1 cellular context compared by ENCODE assay signal in the genomic region with DNA sequence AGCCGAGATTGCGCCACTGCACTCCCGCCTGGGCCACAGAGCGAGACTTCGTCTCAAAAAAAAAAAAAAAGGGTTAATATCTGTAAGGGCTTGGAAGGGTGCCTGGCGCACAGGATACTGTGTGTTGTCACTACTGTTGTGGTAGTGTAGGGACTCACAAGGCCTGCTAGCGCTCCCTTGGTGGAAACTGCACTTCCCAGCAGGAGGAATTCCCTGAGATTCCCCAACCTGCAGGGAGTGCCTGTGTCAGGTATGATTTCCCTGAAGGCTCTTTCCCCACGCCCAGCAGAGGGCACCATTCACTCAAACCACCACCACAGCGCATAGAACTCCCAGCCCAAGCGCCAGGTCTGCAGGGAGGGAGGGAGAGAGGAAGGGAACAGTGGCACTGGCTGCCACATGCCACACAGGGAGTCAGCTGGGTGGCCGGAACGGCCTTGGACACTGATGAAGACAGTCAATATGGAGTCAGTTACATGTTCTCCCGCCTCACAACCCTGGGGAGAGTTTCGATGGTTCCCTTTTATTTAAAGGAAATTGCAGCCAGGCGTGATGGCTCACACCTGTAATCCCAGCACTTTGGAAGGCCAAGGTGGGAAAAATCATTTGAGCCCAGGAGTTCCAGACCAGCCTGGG.
A peak's percentile ranks its signal among the peaks of the same experiment; 100 is the strongest.
TF ChIP-seq lines count a peak whose summit lies in the region.

No MANE protein-coding gene starts in this region.

TF ChIP-seq in HCT116, 20 proteins besides CTCF, POLR2A, EP300 and RAD21 (continued from another document):
- no peak for TF ChIP-seq SRF (IDR thresholded peaks at IDR 0.05; ENCODE audit: low read depth)
- no peak for TF ChIP-seq FOSL1 (IDR thresholded peaks at IDR 0.05; ENCODE audit: low read depth)
- peak; percentile 38; the same call in 1 of the 2 replicates for TF ChIP-seq POLR2AphosphoS5 (IDR thresholded peaks at IDR 0.05; ENCODE audit: low read depth, low read length)
- no peak for TF ChIP-seq CEBPB (IDR thresholded peaks at IDR 0.05; ENCODE audit: low read depth)
- no peak for TF ChIP-seq ZNF274 (IDR thresholded peaks at IDR 0.05; ENCODE audit: low read depth, low read length)
- no peak for TF ChIP-seq EZH2phosphoT487 (IDR thresholded peaks at IDR 0.05; ENCODE audit: borderline replicate concordance)
- no peak for TF ChIP-seq TCF7L2 (IDR thresholded peaks at IDR 0.05; ENCODE audit: borderline replicate concordance, extremely low read depth, insufficient read depth, insufficient read length)
- TF ChIP-seq ELF1 (IDR thresholded peaks at IDR 0.05; ENCODE audit: borderline replicate concordance, low read depth): no peak
- peak; percentile 72 for TF ChIP-seq CBX3 (IDR thresholded peaks at IDR 0.05; ENCODE audit: low read depth)
- peak; percentile 59 for TF ChIP-seq YY1 (IDR thresholded peaks at IDR 0.05; ENCODE audit: extremely low read depth, insufficient replicate concordance, low read depth, low read length)
- TF ChIP-seq, protein P1, sequence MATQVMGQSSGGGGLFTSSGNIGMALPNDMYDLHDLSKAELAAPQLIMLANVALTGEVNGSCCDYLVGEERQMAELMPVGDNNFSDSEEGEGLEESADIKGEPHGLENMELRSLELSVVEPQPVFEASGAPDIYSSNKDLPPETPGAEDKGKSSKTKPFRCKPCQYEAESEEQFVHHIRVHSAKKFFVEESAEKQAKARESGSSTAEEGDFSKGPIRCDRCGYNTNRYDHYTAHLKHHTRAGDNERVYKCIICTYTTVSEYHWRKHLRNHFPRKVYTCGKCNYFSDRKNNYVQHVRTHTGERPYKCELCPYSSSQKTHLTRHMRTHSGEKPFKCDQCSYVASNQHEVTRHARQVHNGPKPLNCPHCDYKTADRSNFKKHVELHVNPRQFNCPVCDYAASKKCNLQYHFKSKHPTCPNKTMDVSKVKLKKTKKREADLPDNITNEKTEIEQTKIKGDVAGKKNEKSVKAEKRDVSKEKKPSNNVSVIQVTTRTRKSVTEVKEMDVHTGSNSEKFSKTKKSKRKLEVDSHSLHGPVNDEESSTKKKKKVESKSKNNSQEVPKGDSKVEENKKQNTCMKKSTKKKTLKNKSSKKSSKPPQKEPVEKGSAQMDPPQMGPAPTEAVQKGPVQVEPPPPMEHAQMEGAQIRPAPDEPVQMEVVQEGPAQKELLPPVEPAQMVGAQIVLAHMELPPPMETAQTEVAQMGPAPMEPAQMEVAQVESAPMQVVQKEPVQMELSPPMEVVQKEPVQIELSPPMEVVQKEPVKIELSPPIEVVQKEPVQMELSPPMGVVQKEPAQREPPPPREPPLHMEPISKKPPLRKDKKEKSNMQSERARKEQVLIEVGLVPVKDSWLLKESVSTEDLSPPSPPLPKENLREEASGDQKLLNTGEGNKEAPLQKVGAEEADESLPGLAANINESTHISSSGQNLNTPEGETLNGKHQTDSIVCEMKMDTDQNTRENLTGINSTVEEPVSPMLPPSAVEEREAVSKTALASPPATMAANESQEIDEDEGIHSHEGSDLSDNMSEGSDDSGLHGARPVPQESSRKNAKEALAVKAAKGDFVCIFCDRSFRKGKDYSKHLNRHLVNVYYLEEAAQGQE (IDR thresholded peaks at IDR 0.05; ENCODE audit: low read depth): no peak
- TF ChIP-seq SP1 (IDR thresholded peaks at IDR 0.05; ENCODE audit: low read depth): no peak
- no peak for TF ChIP-seq SIN3A (IDR thresholded peaks at IDR 0.05; ENCODE audit: low read depth)
- TF ChIP-seq, protein P2, sequence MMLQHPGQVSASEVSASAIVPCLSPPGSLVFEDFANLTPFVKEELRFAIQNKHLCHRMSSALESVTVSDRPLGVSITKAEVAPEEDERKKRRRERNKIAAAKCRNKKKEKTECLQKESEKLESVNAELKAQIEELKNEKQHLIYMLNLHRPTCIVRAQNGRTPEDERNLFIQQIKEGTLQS (IDR thresholded peaks at IDR 0.05): no peak
- TF ChIP-seq ZFX (IDR thresholded peaks at IDR 0.05): no peak
- TF ChIP-seq EZH2 (IDR thresholded peaks at IDR 0.05): no peak
- TF ChIP-seq, protein P3, sequence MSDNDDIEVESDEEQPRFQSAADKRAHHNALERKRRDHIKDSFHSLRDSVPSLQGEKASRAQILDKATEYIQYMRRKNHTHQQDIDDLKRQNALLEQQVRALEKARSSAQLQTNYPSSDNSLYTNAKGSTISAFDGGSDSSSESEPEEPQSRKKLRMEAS (IDR thresholded peaks at IDR 0.05): peak; percentile 72; the same call in 1 of the 2 replicates
